Comparison of ENCODE assay signal across 11 cellular contexts in the genomic region with DNA sequence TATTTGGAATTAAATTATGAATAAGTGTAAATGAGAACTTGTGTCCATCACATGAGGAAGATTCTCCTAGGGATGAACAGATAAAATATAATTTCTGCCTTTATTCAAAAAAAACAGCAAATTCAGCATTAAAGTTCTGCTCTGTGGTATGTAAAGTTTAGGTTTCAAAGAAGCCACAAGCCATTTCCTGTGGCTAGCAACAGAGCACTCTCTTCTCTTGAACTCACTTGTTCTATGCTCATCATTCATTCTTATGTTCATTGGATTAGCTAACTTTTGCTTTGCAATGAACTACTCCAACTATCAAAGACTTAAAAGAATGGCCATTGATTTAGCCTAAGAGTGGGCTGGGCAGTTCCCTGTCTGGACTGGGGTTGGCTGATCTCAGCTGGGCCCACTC. TPM values are rescaled to one million over a fixed set of nuclear protein-coding genes. Genes with fewer than 3 reads are reported as not detected.
DNase-seq lines count a peak whose midpoint lies in the region; ATAC-seq, FAIRE-seq and TF ChIP-seq lines count a peak whose summit lies in the region.
"Had no signal": no experiment of that assay in that cellular context is flagged by ENCODE, and none has a peak within 500 bp of the region (broad histone marks: within the 10 kb centered on the region; RNA-seq: fewer than 3 reads in every experiment).

No MANE protein-coding gene starts in this region.

- CTCF ChIA-PET in activated CD8-positive, alpha-beta memory T cell treated with anti-CD3 and anti-CD28 coated beads, Interleukin-2, amount 10 ng/mL, durations not matched to agents 7 days and 5 days (lab: Charles Lee): interaction anchor here (1.0 to 2.0 kb wide), 5 partner anchors 12 to 52 kb away, joined by 3 to 5 read pairs (median 4); no protein-coding TSS in a partner anchor
- CTCF ChIA-PET in A673 (lab: Charles Lee): no interaction called here

- peak; percentile 84 for ATAC-seq in activated CD8-positive, alpha-beta memory T cell treated with anti-CD3 and anti-CD28 coated beads, Interleukin-2, amount 10 ng/mL, durations not matched to agents 7 days and 5 days
- ATAC-seq in GM21825 (IDR thresholded peaks at IDR 0.05; ENCODE audit: unreplicated experiment): peak; percentile 83
- ATAC-seq in omental fat pad (ENCODE audit: low FRiP score): peak; percentile 48

- peak overlapping the region; percentile 55 for H3K27ac Mint-ChIP-seq in activated CD8-positive, alpha-beta memory T cell treated with anti-CD3 and anti-CD28 coated beads, Interleukin-2, amount 10 ng/mL, durations not matched to agents 7 days and 5 days

- FAIRE-seq in urothelium cell line (lab: Jason Lieb, UNC): no peak
- FAIRE-seq: H1 had no signal

- no peaks in the 10 kb centered on the region for H3K9me3 ChIP-seq in A673 (ENCODE audit: low read depth, low read length, poor library complexity, severe bottlenecking)

- DNase-seq in activated CD8-positive, alpha-beta memory T cell treated with anti-CD3 and anti-CD28 coated beads, Interleukin-2, amount 10 ng/mL, durations not matched to agents 7 days and 5 days: peak; percentile 60
- no peak for DNase-seq in activated CD8-positive, alpha-beta memory T cell treated with anti-CD3 and anti-CD28 coated beads, Interleukin-2, amount 50 U/mL, for 4 hours
- DNase-seq in omental fat pad (ENCODE audit: low spot score) (no peak), putamen (ENCODE audit: low spot score) (no peak), urothelium cell line (ENCODE audit: low spot score) (no peak), A673 (ENCODE audit: low spot score) (no peak)
- DNase-seq: activated CD4-positive, alpha-beta T cell treated with anti-CD3 and anti-CD28 coated beads, Interleukin-2, amount 50 U/mL, for 4 hours; kidney glomerular epithelial cell had no signal

- no peak overlapping the region for H3K27ac ChIP-seq in KMS-11
- H3K27ac ChIP-seq in A673 (ENCODE audit: low read depth, low read length, poor library complexity, severe bottlenecking): no peak overlapping the region

- no peaks in the 10 kb centered on the region for H4K20me1 ChIP-seq in KMS-11 (ENCODE audit: insufficient read depth)

- H3K4me1 ChIP-seq in KMS-11 (ENCODE audit: low read depth, poor library complexity, severe bottlenecking) (peaks cover 24% of the 10 kb centered on the region), A673 (ENCODE audit: insufficient read depth, low read length, poor library complexity, severe bottlenecking) (no peaks in the 10 kb centered on the region)

- no peak overlapping the region for H3K9ac ChIP-seq in KMS-11

- H3K4me1 Mint-ChIP-seq in activated CD8-positive, alpha-beta memory T cell treated with anti-CD3 and anti-CD28 coated beads, Interleukin-2, amount 10 ng/mL, durations not matched to agents 7 days and 5 days: peaks cover 29% of the 10 kb centered on the region

- H3K4me3 ChIP-seq in KMS-11 (IDR thresholded peaks at IDR 0.05; ENCODE audit: insufficient read depth, low read depth, low read length) (no peak overlapping the region), A673 (ENCODE audit: low read depth, low read length, poor library complexity, severe bottlenecking) (no peak overlapping the region)

- H3K36me3 ChIP-seq in KMS-11 (ENCODE audit: insufficient read depth) (no peaks in the 10 kb centered on the region), A673 (ENCODE audit: insufficient read depth, low read length, poor library complexity, severe bottlenecking) (no peaks in the 10 kb centered on the region)

- H3K79me2 ChIP-seq in KMS-11 (ENCODE audit: insufficient read depth, low read depth): no peaks in the 10 kb centered on the region

- H3K27me3 ChIP-seq in KMS-11 (ENCODE audit: insufficient read depth, low read depth): no peaks in the 10 kb centered on the region
- H3K27me3 ChIP-seq in A673 (replicated peaks; ENCODE audit: insufficient read depth, low read depth, low read length, poor library complexity): peaks cover 18% of the 10 kb centered on the region

- intact Hi-C loops in A673 (cut with micrococcal nuclease; ENCODE audit: unreplicated experiment): no loop called here

- no peak overlapping the region for H2AFZ ChIP-seq in KMS-11 (ENCODE audit: low read depth)

- no peak overlapping the region for H3K4me3 Mint-ChIP-seq in activated CD8-positive, alpha-beta memory T cell treated with anti-CD3 and anti-CD28 coated beads, Interleukin-2, amount 10 ng/mL, durations not matched to agents 7 days and 5 days

- H3K4me2 ChIP-seq in KMS-11: peak overlapping the region; percentile 82

- peaks cover 40% of the 10 kb centered on the region for H3K27me3 Mint-ChIP-seq in activated CD8-positive, alpha-beta memory T cell treated with anti-CD3 and anti-CD28 coated beads, Interleukin-2, amount 10 ng/mL, durations not matched to agents 7 days and 5 days

- peaks cover 18% of the 10 kb centered on the region for H3K36me3 Mint-ChIP-seq in activated CD8-positive, alpha-beta memory T cell treated with anti-CD3 and anti-CD28 coated beads, Interleukin-2, amount 10 ng/mL, durations not matched to agents 7 days and 5 days

- H3K9me3 Mint-ChIP-seq in activated CD8-positive, alpha-beta memory T cell treated with anti-CD3 and anti-CD28 coated beads, Interleukin-2, amount 10 ng/mL, durations not matched to agents 7 days and 5 days (ENCODE audit: low read depth): peaks cover 8% of the 10 kb centered on the region

- POLR2A ChIA-PET in A673 (lab: Charles Lee; ENCODE audit: low non-redundant PET): no interaction called here

- TF ChIP-seq CTCF in KMS-11 (conservative IDR thresholded peaks at IDR 0.05; ENCODE audit: low read depth, low read length): no peak
- TF ChIP-seq CTCF in omental fat pad (IDR thresholded peaks at IDR 0.05): no peak
- TF ChIP-seq CTCF in A673 (conservative IDR thresholded peaks at IDR 0.05; ENCODE audit: low read depth, low read length): no peak

- no TSS peak for BruUV-seq in A673 (replicated peaks; lab: Mats Ljungman, UMichigan)

RNA-seq across cellular contexts. Expression of a gene that starts 20.8 kb away (rescaled TPM):
- 10 to 100 TPM; 86.1 to 99.6 TPM for total RNA-seq in activated CD8-positive, alpha-beta memory T cell treated with anti-CD3 and anti-CD28 coated beads, Interleukin-2, amount 10 ng/mL, durations not matched to agents 7 days and 5 days
- 10 to 100 TPM; 23.0 to 38.1 (median 30.3) TPM for total RNA-seq in omental fat pad
- 90.4 and 103 TPM in 2 replicates for total RNA-seq in A673 (2021)

RNA-seq across cellular contexts. Expression of a gene that starts 39.1 kb away (rescaled TPM):
- not detected for total RNA-seq in activated CD8-positive, alpha-beta memory T cell treated with anti-CD3 and anti-CD28 coated beads, Interleukin-2, amount 10 ng/mL, durations not matched to agents 7 days and 5 days
- total RNA-seq in omental fat pad (not detected), A673 (2021) (not detected in 2 replicates)
- total RNA-seq: H1 had no signal
